Comparison of ENCODE assay signal across 18 cellular contexts in genomic region chr7:44159824-44160630, GRCh38. TPM values are rescaled to one million over a fixed set of nuclear protein-coding genes. Genes with fewer than 3 reads are reported as not detected.
A peak's percentile ranks its signal among the peaks of the same experiment; 100 is the strongest.
DNase-seq lines count a peak whose midpoint lies in the region; ATAC-seq and TF ChIP-seq lines count a peak whose summit lies in the region.
"Had no signal": no experiment of that assay in that cellular context is flagged by ENCODE, and none has a peak within 500 bp of the region (broad histone marks: within the 10 kb centered on the region; RNA-seq: fewer than 3 reads in every experiment).

No MANE protein-coding gene starts in this region.

- no peak for TF ChIP-seq CTCF in GM10266 (IDR thresholded peaks at IDR 0.05; ENCODE audit: control insufficient read depth, insufficient read depth, low read depth, missing control alignments)

- DNase-seq in activated CD8-positive, alpha-beta memory T cell treated with anti-CD3 and anti-CD28 coated beads, Interleukin-2, amount 50 U/mL, for 48 hours: peak; percentile 41
- DNase-seq in activated CD8-positive, alpha-beta memory T cell treated with anti-CD3 and anti-CD28 coated beads, Interleukin-2, amount 50 U/mL, for 4 hours: no peak
- DNase-seq in cerebellar cortex (ENCODE audit: low spot score): peak; percentile 84
- no peak for DNase-seq in left ventricle myocardium superior
- DNase-seq in sciatic nerve (ENCODE audit: low spot score): peak; percentile 48
- no peak for DNase-seq in GM10266 (ENCODE audit: extremely low spot score)
- DNase-seq in NCI-H82 (lab: John Stamatoyannopoulos, UW): no peak
- DNase-seq: CD8-positive, alpha-beta T cell; DMS79; GM23248; HCEC 1CT; NCI-H1436; NCI-H2081; NCI-H774 had no signal

- peak; percentile 86 for ATAC-seq in left ventricle myocardium superior
- ATAC-seq in sciatic nerve: no peak
- ATAC-seq in HG03565 (IDR thresholded peaks at IDR 0.05; ENCODE audit: unreplicated experiment): no peak
- ATAC-seq: CD8-positive, alpha-beta T cell; K562 had no signal

- intact Hi-C loops in left ventricle myocardium superior (cut with micrococcal nuclease) (no loop called here), sciatic nerve (cut with DNase I) (no loop called here)

RNA-seq across cellular contexts. Expression of gene MYL7, which starts 18.9 kb away (rescaled TPM):
- 2,865 TPM for total RNA-seq in left ventricle myocardium superior
- total RNA-seq in sciatic nerve: not detected
- total RNA-seq: A172; CD8-positive, alpha-beta T cell; GM23248; K562; NCI-H460 had no signal

RNA-seq across cellular contexts. Expression of gene GCK, which starts 29.2 kb away (rescaled TPM):
- total RNA-seq in left ventricle myocardium superior: 1.4 TPM
- total RNA-seq in sciatic nerve: 1.9 TPM
- total RNA-seq: A172, NCI-H460 had no signal

RNA-seq across cellular contexts. Expression of gene POLD2, which starts 36.7 kb away (rescaled TPM):
- 92.9 TPM for total RNA-seq in left ventricle myocardium superior
- 67.0 TPM for total RNA-seq in sciatic nerve

RNA-seq across cellular contexts. Expression of gene YKT6, which starts 40.8 kb away (rescaled TPM):
- total RNA-seq in left ventricle myocardium superior: 58.4 TPM
- 51.2 TPM for total RNA-seq in sciatic nerve

RNA-seq across cellular contexts. Expression of gene AEBP1, which starts 55.9 kb away (rescaled TPM):
- total RNA-seq in left ventricle myocardium superior: 18.4 TPM
- 236 TPM for total RNA-seq in sciatic nerve
- total RNA-seq: A172, NCI-H460 had no signal

Comparison
In these comparisons a context has a peak if more than half of its experiments do, and no peak if none do; other contexts are left out.
1. DNase-seq: peak in activated CD8-positive, alpha-beta memory T cell treated with anti-CD3 and anti-CD28 coated beads, Interleukin-2, amount 50 U/mL, for 48 hours (single experiment), cerebellar cortex (single experiment) and sciatic nerve (single experiment); none in activated CD8-positive, alpha-beta memory T cell treated with anti-CD3 and anti-CD28 coated beads, Interleukin-2, amount 50 U/mL, for 4 hours (single experiment), left ventricle myocardium superior (single experiment), GM10266 (single experiment) and NCI-H82 (single experiment).
2. RNA of gene MYL7, which starts 18.9 kb away (total RNA-seq): 2,865 TPM in left ventricle myocardium superior (single experiment); not detected in sciatic nerve (single experiment); every median in the first group is over 1,000 times any median in the second.